ENCODE assay signal across 13 cellular contexts in the genomic region with DNA sequence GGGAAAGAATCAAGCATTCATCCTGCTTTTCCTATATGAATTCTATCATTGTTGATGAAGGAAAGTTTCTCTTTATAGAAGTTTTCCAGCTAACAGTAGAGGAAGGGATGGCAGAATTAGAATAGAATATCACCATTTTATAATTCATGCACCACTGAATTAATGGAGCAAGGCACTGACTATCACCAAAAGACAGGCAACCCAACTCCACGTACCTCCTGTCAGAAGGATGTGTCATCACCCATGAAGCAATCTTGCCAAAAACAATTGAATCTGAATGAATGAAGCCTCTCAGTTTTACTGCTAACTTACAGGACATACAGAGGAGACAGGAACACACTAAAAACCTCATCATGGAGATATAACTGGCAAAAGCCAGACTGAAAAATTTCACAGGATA.
A peak's percentile ranks its signal among the peaks of the same experiment; 100 is the strongest.
DNase-seq lines count a peak whose midpoint lies in the region; ATAC-seq, FAIRE-seq and TF ChIP-seq lines count a peak whose summit lies in the region.
"Had no signal": no experiment of that assay in that cellular context is flagged by ENCODE, and none has a peak within 500 bp of the region (broad histone marks: within the 10 kb centered on the region; RNA-seq: fewer than 3 reads in every experiment).

No MANE protein-coding gene starts in this region.

- CTCF ChIA-PET in HepG2 (lab: Yijun Ruan, JAX; ENCODE audit: low intra/inter-chr PET ratio, low total read pairs): no interaction called here

- DNase-seq in HepG2 (ENCODE audit: low spot score) (no peak), right lobe of liver (no peak), RWPE2 (ENCODE audit: low spot score) (no peak), fibroblast of pulmonary artery (ENCODE audit: low read depth) (peak; percentile 47), A172 (ENCODE audit: low spot score) (no peak), midbrain (lab: John Stamatoyannopoulos, UW) (no peak)
- no peak for DNase-seq in T-helper 2 cell treated with Interferon-gamma antibody and Interleukin-4, amounts not matched to agents 5 μg/mL and 100 μg/mL, for 36 hours (ENCODE audit: low spot score)
- DNase-seq: cortex of kidney, hippocampal formation, NCI-H2107, thyroid gland had no signal

- intact Hi-C loops in HepG2 (cut with micrococcal nuclease; ENCODE audit: unreplicated experiment) (loop anchor here (10.0 kb wide), 1 partner anchor 85 kb away; no protein-coding TSS in a partner anchor), right lobe of liver (cut with DNase I) (no loop called here)

- no peak overlapping the region for H3K4me3 Mint-ChIP-seq in T-helper 2 cell treated with Interferon-gamma antibody and Interleukin-4, amounts not matched to agents 5 μg/mL and 100 μg/mL, for 36 hours

- H3K4me1 Mint-ChIP-seq in T-helper 2 cell treated with Interferon-gamma antibody and Interleukin-4, amounts not matched to agents 5 μg/mL and 100 μg/mL, for 36 hours (ENCODE audit: low read depth): peaks cover 50% of the 10 kb centered on the region

- no peaks in the 10 kb centered on the region for H4K20me1 ChIP-seq in HepG2 (ENCODE audit: insufficient read depth, low read length)

- no peak overlapping the region for H3K9ac ChIP-seq in HepG2 (ENCODE audit: insufficient read depth, low read depth, low read length)

- H3K27me3 Mint-ChIP-seq in T-helper 2 cell treated with Interferon-gamma antibody and Interleukin-4, amounts not matched to agents 5 μg/mL and 100 μg/mL, for 36 hours (ENCODE audit: low read depth): no peaks in the 10 kb centered on the region

- TF ChIP-seq CTCF in HepG2 (CRISPR knock-in tag; IDR thresholded peaks at IDR 0.05) (no peak), right lobe of liver (IDR thresholded peaks at IDR 0.05) (no peak), RWPE2 (IDR thresholded peaks at IDR 0.05; ENCODE audit: poor library complexity, severe bottlenecking) (no peak), fibroblast of pulmonary artery (IDR thresholded peaks at IDR 0.05; ENCODE audit: low read length, missing control alignments) (no peak)

- H3K27ac ChIP-seq in HepG2 (ENCODE audit: extremely low read length, insufficient read depth, low read length): no peak overlapping the region
- H3K27ac ChIP-seq in right lobe of liver: no peak overlapping the region
- H3K27ac ChIP-seq in RWPE2 (ENCODE audit: poor library complexity, severe bottlenecking): no peak overlapping the region
- H3K27ac ChIP-seq: thyroid gland had no signal

- H3K9me3 ChIP-seq in HepG2 (ENCODE audit: low read length): no peaks in the 10 kb centered on the region
- no peaks in the 10 kb centered on the region for H3K9me3 ChIP-seq in right lobe of liver
- no peaks in the 10 kb centered on the region for H3K9me3 ChIP-seq in RWPE2 (ENCODE audit: severe bottlenecking)
- H3K9me3 ChIP-seq: thyroid gland had no signal

- H3K36me3 ChIP-seq in HepG2 (replicated peaks in 1 of 2; ENCODE audit: control insufficient read depth in 1 of 2, insufficient read depth in 2 of 2, low read length in 2 of 2) (no peaks in the 10 kb centered on the region; a peak in 2 of 5 replicates), right lobe of liver (peaks cover 0 to 2% (median 0%) of the 10 kb centered on the region in 4 donors), RWPE2 (ENCODE audit: low read depth) (no peaks in the 10 kb centered on the region)
- H3K36me3 ChIP-seq: thyroid gland had no signal

- no peaks in the 10 kb centered on the region for H3K79me2 ChIP-seq in HepG2 (ENCODE audit: insufficient read depth, low read length)

- no peak overlapping the region for H3K27ac Mint-ChIP-seq in T-helper 2 cell treated with Interferon-gamma antibody and Interleukin-4, amounts not matched to agents 5 μg/mL and 100 μg/mL, for 36 hours

- 91% methylated on average over 1 of the region's 1 CpG for WGBS in HepG2 (ENCODE audit: low lambda C conversion rate)
- WGBS in right lobe of liver (ENCODE audit: insufficient coverage, low coverage, low lambda C conversion rate, missing lambda C conversion rate): 36% methylated on average over 1 of the region's 1 CpG

- H2AFZ ChIP-seq in HepG2 (ENCODE audit: low read length): no peak overlapping the region

- ATAC-seq in HepG2 (no peak), right lobe of liver (no peak), RWPE2 (ENCODE audit: low read depth) (peak; percentile 77), HG03571 (IDR thresholded peaks at IDR 0.05; ENCODE audit: unreplicated experiment) (no peak)
- ATAC-seq: Panc1 had no signal

- peak; percentile 32 for FAIRE-seq in HepG2 (lab: Jason Lieb, UNC)

- H3K4me1 ChIP-seq in HepG2 (ENCODE audit: insufficient read depth, low read length) (peaks cover 14% of the 10 kb centered on the region), right lobe of liver (no peaks in the 10 kb centered on the region), RWPE2 (ENCODE audit: insufficient read depth, poor library complexity, severe bottlenecking) (peaks cover 4% of the 10 kb centered on the region)

- H3K4me2 ChIP-seq in HepG2 (ENCODE audit: low read depth, low read length): no peak overlapping the region

- TF ChIP-seq EP300 in HepG2 (IDR thresholded peaks at IDR 0.05; ENCODE audit: low read depth in 2 of 2, low read length in 2 of 2): no peak
- no peak for TF ChIP-seq EP300 in HepG2 (CRISPR knock-in tag; IDR thresholded peaks at IDR 0.05; ENCODE audit: borderline replicate concordance)

- no peak for TF ChIP-seq POLR2A in HepG2 (IDR thresholded peaks at IDR 0.05; ENCODE audit: insufficient read depth in 1 of 2, low read depth in 2 of 2, low read length in 2 of 2)
- no peak for TF ChIP-seq POLR2A in right lobe of liver (IDR thresholded peaks at IDR 0.05)

- POLR2A ChIA-PET in HepG2 (lab: Yijun Ruan, JAX): no interaction called here

- no peak for TF ChIP-seq RAD21 in HepG2 (CRISPR knock-in tag; IDR thresholded peaks at IDR 0.05)

- no TSS peak for BruUV-seq in HepG2 (replicated peaks; lab: Mats Ljungman, UMichigan)

- H3K4me3 ChIP-seq in HepG2 (replicated peaks in 1 of 3; ENCODE audit: insufficient read depth in 1 of 3, low read depth in 2 of 3, low read length in 3 of 3) (no peak overlapping the region), right lobe of liver (no peak overlapping the region), RWPE2 (ENCODE audit: severe bottlenecking) (no peak overlapping the region), fibroblast of pulmonary artery (replicated peaks; ENCODE audit: low read depth, low read length) (no peak overlapping the region)
- H3K4me3 ChIP-seq: thyroid gland had no signal

- H3K27me3 ChIP-seq in HepG2 (ENCODE audit: control insufficient read depth in 1 of 2, insufficient read depth in 2 of 2, low read length in 2 of 2): no peaks in the 10 kb centered on the region
- H3K27me3 ChIP-seq in right lobe of liver: no peaks in the 10 kb centered on the region
- H3K27me3 ChIP-seq in RWPE2 (ENCODE audit: insufficient read depth, poor library complexity, severe bottlenecking): no peaks in the 10 kb centered on the region
- H3K27me3 ChIP-seq: thyroid gland had no signal

- H3K9me3 Mint-ChIP-seq in T-helper 2 cell treated with Interferon-gamma antibody and Interleukin-4, amounts not matched to agents 5 μg/mL and 100 μg/mL, for 36 hours: no peaks in the 10 kb centered on the region

- H3K36me3 Mint-ChIP-seq in T-helper 2 cell treated with Interferon-gamma antibody and Interleukin-4, amounts not matched to agents 5 μg/mL and 100 μg/mL, for 36 hours (ENCODE audit: low read depth): peaks cover 75% of the 10 kb centered on the region

- in situ Hi-C loops in HepG2 (cut with HindIII; ENCODE audit: extremely low pct_ligation_motif_present, low pct_unique_long_range_greater_than_20kb): no loop called here

TF ChIP-seq in HepG2, 621 proteins besides CTCF, POLR2A, EP300 and RAD21:
- TF ChIP-seq ZNF350 (CRISPR knock-in tag; IDR thresholded peaks at IDR 0.05; ENCODE audit: borderline replicate concordance, low read depth) (no peak), RFXANK (CRISPR knock-in tag; IDR thresholded peaks at IDR 0.05) (no peak), DMAP1 (CRISPR knock-in tag; IDR thresholded peaks at IDR 0.05) (no peak), BCL6 (CRISPR knock-in tag; IDR thresholded peaks at IDR 0.05) (no peak), SOX13 (IDR thresholded peaks at IDR 0.05) (no peak), SOX13 (CRISPR knock-in tag; conservative IDR thresholded peaks at IDR 0.05 in 1 of 2, IDR thresholded peaks at IDR 0.05 in 1 of 2) (no peak), POLR2AphosphoS5 (IDR thresholded peaks at IDR 0.05; ENCODE audit: low read depth, low read length) (no peak), ZNF766 (CRISPR knock-in tag; IDR thresholded peaks at IDR 0.05; ENCODE audit: borderline replicate concordance) (no peak), CENPT (CRISPR knock-in tag; IDR thresholded peaks at IDR 0.05; ENCODE audit: low read depth) (no peak), TEAD3 (CRISPR knock-in tag; optimal IDR thresholded peaks at IDR 0.05; ENCODE audit: borderline replicate concordance) (no peak), ZNF660 (CRISPR knock-in tag; IDR thresholded peaks at IDR 0.05; ENCODE audit: borderline replicate concordance, low read depth) (no peak)
- TF ChIP-seq, protein P1, sequence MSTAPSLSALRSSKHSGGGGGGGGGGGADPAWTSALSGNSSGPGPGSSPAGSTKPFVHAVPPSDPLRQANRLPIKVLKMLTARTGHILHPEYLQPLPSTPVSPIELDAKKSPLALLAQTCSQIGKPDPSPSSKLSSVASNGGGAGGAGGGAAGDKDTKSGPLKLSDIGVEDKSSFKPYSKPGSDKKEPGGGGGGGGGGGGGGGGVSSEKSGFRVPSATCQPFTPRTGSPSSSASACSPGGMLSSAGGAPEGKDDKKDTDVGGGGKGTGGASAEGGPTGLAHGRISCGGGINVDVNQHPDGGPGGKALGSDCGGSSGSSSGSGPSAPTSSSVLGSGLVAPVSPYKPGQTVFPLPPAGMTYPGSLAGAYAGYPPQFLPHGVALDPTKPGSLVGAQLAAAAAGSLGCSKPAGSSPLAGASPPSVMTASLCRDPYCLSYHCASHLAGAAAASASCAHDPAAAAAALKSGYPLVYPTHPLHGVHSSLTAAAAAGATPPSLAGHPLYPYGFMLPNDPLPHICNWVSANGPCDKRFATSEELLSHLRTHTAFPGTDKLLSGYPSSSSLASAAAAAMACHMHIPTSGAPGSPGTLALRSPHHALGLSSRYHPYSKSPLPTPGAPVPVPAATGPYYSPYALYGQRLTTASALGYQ (CRISPR knock-in tag; IDR thresholded peaks at IDR 0.05): no peak
- TF ChIP-seq, protein P2, sequence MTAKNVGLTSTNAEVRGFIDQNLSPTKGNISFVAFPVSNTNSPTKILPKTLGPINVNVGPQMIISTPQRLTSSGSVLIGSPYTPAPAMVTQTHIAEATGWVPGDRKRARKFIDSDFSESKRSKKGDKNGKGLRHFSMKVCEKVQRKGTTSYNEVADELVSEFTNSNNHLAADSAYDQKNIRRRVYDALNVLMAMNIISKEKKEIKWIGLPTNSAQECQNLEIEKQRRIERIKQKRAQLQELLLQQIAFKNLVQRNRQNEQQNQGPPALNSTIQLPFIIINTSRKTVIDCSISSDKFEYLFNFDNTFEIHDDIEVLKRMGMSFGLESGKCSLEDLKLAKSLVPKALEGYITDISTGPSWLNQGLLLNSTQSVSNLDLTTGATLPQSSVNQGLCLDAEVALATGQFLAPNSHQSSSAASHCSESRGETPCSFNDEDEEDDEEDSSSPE (CRISPR knock-in tag; IDR thresholded peaks at IDR 0.05): no peak
